Comparison of ENCODE assay signal across 8 cellular contexts in the genomic region with DNA sequence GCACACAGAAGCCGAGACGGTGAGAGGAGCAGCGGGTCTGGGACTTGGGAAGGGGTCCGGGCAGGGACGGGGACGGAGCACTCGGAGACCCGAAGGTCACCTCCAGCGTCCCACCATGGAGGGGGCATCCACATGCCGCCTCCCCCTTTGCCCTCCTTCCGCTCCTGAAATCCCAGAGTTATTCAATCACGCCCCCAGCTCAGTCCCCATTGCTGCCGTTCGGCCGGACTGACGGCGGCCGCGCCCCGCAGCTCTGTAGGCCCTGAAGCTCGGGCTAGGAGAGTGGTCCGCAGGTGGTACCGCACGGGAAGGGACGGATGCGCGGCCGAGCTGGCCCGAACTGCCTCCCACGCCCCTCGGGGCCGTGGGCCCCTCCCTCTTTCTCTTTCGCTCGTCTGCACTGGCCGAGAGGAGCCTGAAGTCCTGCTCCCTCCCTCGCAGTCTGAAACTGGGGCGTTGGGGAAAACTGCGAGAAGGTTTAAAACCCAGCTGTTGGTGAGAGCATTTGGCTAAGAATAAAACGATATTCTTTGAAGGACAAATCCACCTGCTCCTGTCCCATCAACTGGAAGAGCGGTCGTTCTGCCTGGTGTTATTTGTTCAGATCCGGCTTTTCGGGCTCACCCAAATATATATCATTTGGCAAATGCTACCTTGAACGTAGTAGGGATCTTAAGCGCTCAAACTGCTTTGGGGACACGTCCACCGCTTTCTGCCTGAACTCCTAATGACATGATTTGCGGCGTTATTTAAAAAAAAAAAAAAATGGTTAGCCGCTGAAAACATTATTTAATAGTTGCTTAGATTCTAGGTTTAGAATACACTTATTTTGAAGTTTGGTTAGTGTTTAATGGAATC. TPM values are rescaled to one million over a fixed set of nuclear protein-coding genes. Genes with fewer than 3 reads are reported as not detected.
DNase-seq lines count a peak whose midpoint lies in the region; ATAC-seq, FAIRE-seq and TF ChIP-seq lines count a peak whose summit lies in the region.

No MANE protein-coding gene starts in this region.

- H2AFZ ChIP-seq in parathyroid adenoma = peak overlapping the region; percentile 97

- H3K4me1 ChIP-seq in SJSA1 (replicated peaks) (peaks cover 17% of the 10 kb centered on the region), parathyroid adenoma (peaks cover 5% of the 10 kb centered on the region), transverse colon (peaks cover 12 to 44% (median 40%) of the 10 kb centered on the region in 4 donors)

- H3K9ac ChIP-seq in parathyroid adenoma = peak overlapping the region; percentile 89

- peak; percentile 53 for ATAC-seq in GM21423 (IDR thresholded peaks at IDR 0.05; ENCODE audit: unreplicated experiment)

- H3K4me3 ChIP-seq in SJSA1 (peak overlapping the region; percentile 69), parathyroid adenoma (ENCODE audit: low read depth, low read length) (peak overlapping the region; percentile 97), transverse colon (peak overlapping the region; percentile 74 to 98 (median 84))

- peak overlapping the region; percentile 81 for H3K27ac ChIP-seq in SJSA1
- peak overlapping the region; percentile 93 for H3K27ac ChIP-seq in parathyroid adenoma
- peak overlapping the region; percentile 96 to 100 (median 98) for H3K27ac ChIP-seq in transverse colon

- TF ChIP-seq CTCF in parathyroid adenoma (IDR thresholded peaks at IDR 0.05) (no peak), transverse colon (IDR thresholded peaks at IDR 0.05) (no peak)

- in situ Hi-C loops in transverse colon (cut with MboI; ENCODE audit: low pct_ligation_motif_present in 1 of 4, low pct_unique_long_range_greater_than_20kb in 1 of 4, low sequenced_read_pairs in 3 of 4) = loop anchor here in 2 of 4 donors (10.0 kb wide), 2 partner anchors 50 to 70 kb away; a partner anchor contains a TSS

- no peak for TF ChIP-seq POLR2A in transverse colon (IDR thresholded peaks at IDR 0.05)

- no peaks in the 10 kb centered on the region for H3K27me3 ChIP-seq in SJSA1 (replicated peaks)
- no peaks in the 10 kb centered on the region for H3K27me3 ChIP-seq in parathyroid adenoma (ENCODE audit: control insufficient read depth, insufficient read depth, low read length)
- H3K27me3 ChIP-seq in transverse colon = no peaks in the 10 kb centered on the region

- 0 to 2% methylated on average over 4 to 49 of the region's 50 CpGs for WGBS in transverse colon (ENCODE audit: low coverage in 1 of 2), 2 donors

- H3K4me2 ChIP-seq in parathyroid adenoma (ENCODE audit: low read length) = peak overlapping the region; percentile 99

- peaks cover 10% of the 10 kb centered on the region for H3K79me2 ChIP-seq in parathyroid adenoma

- no peak for FAIRE-seq in HTR-8/SVneo (lab: Jason Lieb, UNC)

- no peak for TF ChIP-seq EP300 in transverse colon (IDR thresholded peaks at IDR 0.05; ENCODE audit: low read depth)

- DNase-seq in DMS 273 (lab: John Stamatoyannopoulos, UW; ENCODE audit: unreplicated experiment) (peak; percentile 79), HTR-8/SVneo (ENCODE audit: insufficient read length, low spot score) (peak; percentile 43), SJSA1 (ENCODE audit: low read depth in 1 of 2, low spot score in 2 of 2) (peak; percentile 62 to 75), cardiac septum (ENCODE audit: low spot score) (peak; percentile 86), transverse colon (peak; percentile 80)
- peak; percentile 14 for DNase-seq in activated naive CD8-positive, alpha-beta T cell treated with anti-CD3 and anti-CD28 coated beads, Interleukin-2, amount 50 U/mL, for 16 hours (ENCODE audit: low read depth, low spot score)

- H3K9me3 ChIP-seq in SJSA1 (replicated peaks) = no peaks in the 10 kb centered on the region
- H3K9me3 ChIP-seq in parathyroid adenoma (ENCODE audit: control insufficient read depth, low read length) = no peaks in the 10 kb centered on the region
- H3K9me3 ChIP-seq in transverse colon = no peaks in the 10 kb centered on the region

- intact Hi-C loops in cardiac septum (cut with DNase I) = loop anchor here (1.0 to 10.0 kb wide), 2 partner anchors 52 to 210 kb away; a partner anchor contains a TSS
- intact Hi-C loops in transverse colon (cut with DNase I; ENCODE audit: low total_unique reads) = loop anchor here (5.0 kb wide), 1 partner anchor 48 kb away; no protein-coding TSS in a partner anchor

- H3K36me3 ChIP-seq in SJSA1 (peaks cover 5% of the 10 kb centered on the region; the same call in 1 of the 2 replicates), parathyroid adenoma (ENCODE audit: control insufficient read depth, insufficient read depth, low read length) (no peaks in the 10 kb centered on the region), transverse colon (no peaks in the 10 kb centered on the region)

RNA-seq across cellular contexts. Expression of a gene that starts 0.7 kb away (rescaled TPM):
- total RNA-seq in SJSA1 (2014; rRNA removed; shearing (Covaris generic)) = 54.6 and 78.3 TPM in 2 replicates
- total RNA-seq in cardiac septum (70.5 TPM), transverse colon (100 to 1,000 TPM in 1 of 4 donors, 10 to 100 TPM in 3; 24.3 to 110 (median 61.0) TPM)

RNA-seq across cellular contexts. Expression of a gene that starts 51.9 kb away (rescaled TPM):
- total RNA-seq in SJSA1 (2014; rRNA removed; shearing (Covaris generic)) = 116 and 129 TPM in 2 replicates
- total RNA-seq in cardiac septum (78.3 TPM), transverse colon (100 to 1,000 TPM in 2 of 4 donors, 10 to 100 TPM in 2; 50.7 to 110 (median 88.0) TPM)

Comparison
In these comparisons a context has a peak if more than half of its experiments do, and no peak if none do; other contexts are left out.
1. Peak in every context shown above with its lines: DNase-seq, ATAC-seq, H3K4me3 ChIP-seq and H3K27ac ChIP-seq.
2. DNase-seq: peak in every context shown above with its lines; median percentile 86 in cardiac septum; 80 in transverse colon; 79 in DMS 273; 68 in SJSA1; 43 in HTR-8/SVneo; 14 in activated naive CD8-positive, alpha-beta T cell treated with anti-CD3 and anti-CD28 coated beads, Interleukin-2, amount 50 U/mL, for 16 hours.